9 cellular contexts compared by ENCODE assay signal in the genomic region with DNA sequence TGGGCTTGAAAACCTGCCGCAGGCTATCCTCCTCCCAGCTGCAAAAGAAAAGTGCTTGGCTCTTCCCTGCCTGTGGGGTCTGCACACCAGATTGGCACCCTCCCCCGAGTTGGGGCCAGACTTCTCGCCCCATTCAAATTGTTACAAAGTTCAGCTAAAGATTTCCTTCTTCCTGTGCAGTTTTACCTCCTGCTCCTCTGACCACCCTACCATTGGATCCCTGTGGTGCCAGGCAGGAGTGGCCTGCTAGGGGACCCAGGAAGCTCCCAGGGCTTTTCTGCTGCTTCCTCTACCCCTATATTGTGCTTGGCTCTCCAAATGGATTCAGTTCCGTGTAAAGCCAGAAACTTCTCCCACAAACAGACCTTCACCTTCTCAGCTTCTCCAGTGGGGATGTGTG.
"Had no signal": no experiment of that assay in that cellular context is flagged by ENCODE, and none has a peak within 500 bp of the region (broad histone marks: within the 10 kb centered on the region; RNA-seq: fewer than 3 reads in every experiment).

No MANE protein-coding gene starts in this region.

- H3K27ac Mint-ChIP-seq: HFFc6, IgD-negative memory B cell had no signal

- H3K4me1 ChIP-seq: HAP-1 had no signal

- ATAC-seq: HCT116, HepG2 had no signal

- H3K27ac ChIP-seq: GM23248, HL-60 had no signal

- H3K4me1 Mint-ChIP-seq: IgD-negative memory B cell had no signal

- H3K4me3 Mint-ChIP-seq: HFFc6, IgD-negative memory B cell had no signal

- H3K36me3 ChIP-seq: HAP-1 had no signal

- FAIRE-seq: HepG2 had no signal

- H3K9ac ChIP-seq: GM23248 had no signal

- H3K9me3 Mint-ChIP-seq: IgD-negative memory B cell had no signal

- H3K4me3 ChIP-seq: GM23248, HAP-1 had no signal

- H3K36me3 Mint-ChIP-seq: IgD-negative memory B cell had no signal

- H3K9me3 ChIP-seq: HAP-1 had no signal

- DNase-seq: GM23248, GOT3, H7, HFFc6 had no signal
